1 cellular context compared by ENCODE assay signal in the genomic region with DNA sequence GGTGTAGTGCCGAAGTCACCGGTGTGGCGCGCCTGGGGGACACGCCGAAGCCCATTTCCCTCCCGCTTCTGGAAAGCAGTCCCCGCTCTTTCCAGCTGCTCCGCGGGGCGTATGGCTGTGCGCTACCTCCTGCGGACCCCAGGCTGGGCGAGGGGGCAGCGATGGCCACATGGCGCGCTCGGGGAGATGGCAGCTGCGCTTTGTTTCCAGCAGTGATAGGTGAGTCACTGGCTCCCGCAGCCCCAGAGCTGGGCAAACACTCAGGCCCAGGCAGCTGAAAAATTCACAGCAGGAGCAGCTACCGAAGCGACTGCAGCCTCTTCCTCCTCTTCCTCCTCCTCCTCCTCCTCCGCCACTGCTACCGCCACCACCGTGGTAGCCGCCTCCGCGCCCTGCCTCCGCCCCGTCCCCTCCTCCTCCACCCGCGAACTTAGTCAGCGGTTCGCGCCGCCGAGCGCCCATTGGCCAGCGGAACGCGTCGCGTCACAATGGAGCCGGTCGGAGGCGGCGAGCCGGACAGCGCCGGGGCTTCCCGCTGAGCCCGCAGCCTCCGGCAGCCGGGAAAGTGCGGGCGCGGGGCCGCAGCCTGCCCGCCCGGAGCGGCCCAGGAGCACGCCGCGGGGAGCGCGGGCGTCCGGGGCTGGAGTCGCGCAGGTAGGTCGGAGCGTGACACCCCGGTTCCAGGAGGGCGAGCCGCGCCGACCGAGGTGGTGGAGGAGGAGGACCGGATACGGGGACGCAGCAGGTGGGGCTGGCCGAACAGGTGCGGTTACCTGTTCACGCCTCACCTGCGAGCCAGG.
TF ChIP-seq lines count a peak whose summit lies in the region.

LRRC8B (plus strand) TSS at position 461 of the 800 bp plus-strand sequence. CDS start 57,822 bp downstream, outside the sequence.

TF ChIP-seq in HepG2, 621 proteins besides CTCF, POLR2A, EP300 and RAD21 (continued from another document):
- TF ChIP-seq, protein P1, sequence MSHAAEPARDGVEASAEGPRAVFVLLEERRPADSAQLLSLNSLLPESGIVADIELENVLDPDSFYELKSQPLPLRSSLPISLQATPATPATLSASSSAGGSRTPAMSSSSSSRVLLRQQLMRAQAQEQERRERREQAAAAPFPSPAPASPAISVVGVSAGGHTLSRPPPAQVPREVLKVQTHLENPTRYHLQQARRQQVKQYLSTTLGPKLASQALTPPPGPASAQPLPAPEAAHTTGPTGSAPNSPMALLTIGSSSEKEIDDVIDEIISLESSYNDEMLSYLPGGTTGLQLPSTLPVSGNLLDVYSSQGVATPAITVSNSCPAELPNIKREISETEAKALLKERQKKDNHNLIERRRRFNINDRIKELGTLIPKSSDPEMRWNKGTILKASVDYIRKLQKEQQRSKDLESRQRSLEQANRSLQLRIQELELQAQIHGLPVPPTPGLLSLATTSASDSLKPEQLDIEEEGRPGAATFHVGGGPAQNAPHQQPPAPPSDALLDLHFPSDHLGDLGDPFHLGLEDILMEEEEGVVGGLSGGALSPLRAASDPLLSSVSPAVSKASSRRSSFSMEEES (CRISPR knock-in tag; IDR thresholded peaks at IDR 0.05) = no peak
- TF ChIP-seq ZNF776 (CRISPR knock-in tag; IDR thresholded peaks at IDR 0.05) (peak; percentile 77), ZHX1 (CRISPR knock-in tag; IDR thresholded peaks at IDR 0.05; ENCODE audit: low read depth) (peak; percentile 49), ZNF619 (CRISPR knock-in tag; IDR thresholded peaks at IDR 0.05) (peak; percentile 52; the same call in 1 of the 2 replicates), ASH2L (IDR thresholded peaks at IDR 0.05; ENCODE audit: insufficient read length, low read depth, low read length) (peak; percentile 75), ZNF768 (CRISPR knock-in tag; IDR thresholded peaks at IDR 0.05) (peak; percentile 49; the same call in 1 of the 2 replicates), NFYC (CRISPR knock-in tag; IDR thresholded peaks at IDR 0.05) (peak; percentile 78), SP4 (CRISPR knock-in tag; IDR thresholded peaks at IDR 0.05) (peak; percentile 76; the same call in 1 of the 2 replicates), ZNF558 (CRISPR knock-in tag; IDR thresholded peaks at IDR 0.05; ENCODE audit: borderline replicate concordance) (peak; percentile 80; the same call in 1 of the 2 replicates), ZNF710 (CRISPR knock-in tag; IDR thresholded peaks at IDR 0.05; ENCODE audit: borderline replicate concordance) (peak; percentile 53; the same call in 1 of the 2 replicates), ZNF609 (CRISPR knock-in tag; IDR thresholded peaks at IDR 0.05; ENCODE audit: borderline replicate concordance) (peak; percentile 48; the same call in 1 of the 2 replicates), KDM2A (CRISPR knock-in tag; IDR thresholded peaks at IDR 0.05; ENCODE audit: borderline replicate concordance, low read depth) (peak; percentile 22; the same call in 1 of the 2 replicates), DRAP1 (CRISPR knock-in tag; IDR thresholded peaks at IDR 0.05) (peak; percentile 82), PHF20 (CRISPR knock-in tag; IDR thresholded peaks at IDR 0.05) (peak; percentile 53), PTBP1 (IDR thresholded peaks at IDR 0.05; ENCODE audit: low read depth, low read length, poor library complexity, severe bottlenecking) (no peak), NFYB (CRISPR knock-in tag; IDR thresholded peaks at IDR 0.05) (peak; percentile 79), TOPORS (CRISPR knock-in tag; IDR thresholded peaks at IDR 0.05) (peak; percentile 47; the same call in 1 of the 2 replicates), SNAPC2 (CRISPR knock-in tag; IDR thresholded peaks at IDR 0.05) (peak; percentile 20; the same call in 1 of the 2 replicates), HDAC2 (CRISPR knock-in tag; IDR thresholded peaks at IDR 0.05) (peak; percentile 11; the same call in 1 of the 2 replicates), LRRFIP1 (CRISPR knock-in tag; conservative IDR thresholded peaks at IDR 0.05) (no peak), TAF15 (IDR thresholded peaks at IDR 0.05; ENCODE audit: low read depth, low read length, poor library complexity, severe bottlenecking) (peak; percentile 64), SMYD3 (CRISPR knock-in tag; IDR thresholded peaks at IDR 0.05) (no peak)
- TF ChIP-seq, protein P2, sequence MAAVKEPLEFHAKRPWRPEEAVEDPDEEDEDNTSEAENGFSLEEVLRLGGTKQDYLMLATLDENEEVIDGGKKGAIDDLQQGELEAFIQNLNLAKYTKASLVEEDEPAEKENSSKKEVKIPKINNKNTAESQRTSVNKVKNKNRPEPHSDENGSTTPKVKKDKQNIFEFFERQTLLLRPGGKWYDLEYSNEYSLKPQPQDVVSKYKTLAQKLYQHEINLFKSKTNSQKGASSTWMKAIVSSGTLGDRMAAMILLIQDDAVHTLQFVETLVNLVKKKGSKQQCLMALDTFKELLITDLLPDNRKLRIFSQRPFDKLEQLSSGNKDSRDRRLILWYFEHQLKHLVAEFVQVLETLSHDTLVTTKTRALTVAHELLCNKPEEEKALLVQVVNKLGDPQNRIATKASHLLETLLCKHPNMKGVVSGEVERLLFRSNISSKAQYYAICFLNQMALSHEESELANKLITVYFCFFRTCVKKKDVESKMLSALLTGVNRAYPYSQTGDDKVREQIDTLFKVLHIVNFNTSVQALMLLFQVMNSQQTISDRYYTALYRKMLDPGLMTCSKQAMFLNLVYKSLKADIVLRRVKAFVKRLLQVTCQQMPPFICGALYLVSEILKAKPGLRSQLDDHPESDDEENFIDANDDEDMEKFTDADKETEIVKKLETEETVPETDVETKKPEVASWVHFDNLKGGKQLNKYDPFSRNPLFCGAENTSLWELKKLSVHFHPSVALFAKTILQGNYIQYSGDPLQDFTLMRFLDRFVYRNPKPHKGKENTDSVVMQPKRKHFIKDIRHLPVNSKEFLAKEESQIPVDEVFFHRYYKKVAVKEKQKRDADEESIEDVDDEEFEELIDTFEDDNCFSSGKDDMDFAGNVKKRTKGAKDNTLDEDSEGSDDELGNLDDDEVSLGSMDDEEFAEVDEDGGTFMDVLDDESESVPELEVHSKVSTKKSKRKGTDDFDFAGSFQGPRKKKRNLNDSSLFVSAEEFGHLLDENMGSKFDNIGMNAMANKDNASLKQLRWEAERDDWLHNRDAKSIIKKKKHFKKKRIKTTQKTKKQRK (IDR thresholded peaks at IDR 0.05; ENCODE audit: low read length) = no peak
